Comparison of ENCODE assay signal across 17 cellular contexts in the genomic region with DNA sequence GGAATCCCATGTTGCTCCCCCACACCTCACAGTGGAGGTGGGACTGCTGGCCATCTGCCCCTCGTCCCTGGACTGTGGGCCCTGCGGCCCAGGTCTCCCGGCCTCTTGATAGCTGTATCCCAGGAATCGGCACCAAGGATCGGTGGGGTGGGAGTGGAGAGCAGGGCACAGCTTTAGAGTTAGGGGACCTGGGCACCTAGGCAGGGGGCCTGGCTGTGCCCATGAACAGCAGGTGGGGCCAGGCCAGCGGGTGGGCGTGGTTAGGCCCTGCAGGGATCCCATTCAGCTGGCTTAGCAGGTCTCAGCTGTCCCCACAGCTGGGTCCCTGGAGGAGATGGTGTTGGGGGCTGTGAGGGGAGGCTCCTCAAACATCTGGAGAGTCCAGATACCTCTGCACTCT.
"Had no signal": no experiment of that assay in that cellular context is flagged by ENCODE, and none has a peak within 500 bp of the region (broad histone marks: within the 10 kb centered on the region; RNA-seq: fewer than 3 reads in every experiment).

No MANE protein-coding gene starts in this region.

- H3K27ac ChIP-seq: brain microvascular endothelial cell, colonic mucosa, left lung, thyroid gland had no signal

- H3K27me3 ChIP-seq: brain microvascular endothelial cell, colonic mucosa, thyroid gland had no signal

- H3K4me3 ChIP-seq: colonic mucosa, left lung, thyroid gland had no signal

- H3K9me3 Mint-ChIP-seq: activated CD4-positive, alpha-beta memory T cell treated with anti-CD3 and anti-CD28 coated beads for 36 hours; activated naive CD4-positive, alpha-beta T cell treated with anti-CD3 and anti-CD28 coated beads for 36 hours; activated T-helper 2 cell treated with anti-CD3 and anti-CD28 coated beads, Interferon-gamma antibody, Interleukin-2, Interleukin-4, amounts not matched to agents 10 μg/mL and 5 μg/mL and 100 μg/mL, durations not matched to agents 14 hours and 24 hours and 36 hours; nephron had no signal

- H3K9me3 ChIP-seq: colonic mucosa, left lung, thyroid gland had no signal

- DNase-seq: activated CD4-positive, alpha-beta memory T cell treated with anti-CD3 and anti-CD28 coated beads for 36 hours; activated CD4-positive, alpha-beta T cell treated with anti-CD3 and anti-CD28 coated beads for 36 hours; activated naive CD4-positive, alpha-beta T cell treated with anti-CD3 and anti-CD28 coated beads for 36 hours; brain microvascular endothelial cell; central memory CD4-positive, alpha-beta T cell; colonic mucosa; erythroblast; foreskin melanocyte; hypothalamus; left lung; midbrain; occipital lobe; stimulated activated naive CD4-positive, alpha-beta T cell; T-helper 17 cell; thyroid gland had no signal

- ATAC-seq: activated CD4-positive, alpha-beta T cell treated with anti-CD3 and anti-CD28 coated beads for 36 hours; left lung; T-helper 17 cell had no signal

- H3K27me3 Mint-ChIP-seq: activated CD4-positive, alpha-beta memory T cell treated with anti-CD3 and anti-CD28 coated beads for 36 hours; activated CD4-positive, alpha-beta T cell treated with anti-CD3 and anti-CD28 coated beads for 36 hours; T-helper 17 cell had no signal

- H3K4me3 Mint-ChIP-seq: activated CD4-positive, alpha-beta memory T cell treated with anti-CD3 and anti-CD28 coated beads for 36 hours; activated CD4-positive, alpha-beta T cell treated with anti-CD3 and anti-CD28 coated beads for 36 hours; activated naive CD4-positive, alpha-beta T cell treated with anti-CD3 and anti-CD28 coated beads for 36 hours; T-helper 17 cell had no signal

- H3K27ac Mint-ChIP-seq: activated CD4-positive, alpha-beta memory T cell treated with anti-CD3 and anti-CD28 coated beads for 36 hours; activated CD4-positive, alpha-beta T cell treated with anti-CD3 and anti-CD28 coated beads for 36 hours; activated naive CD4-positive, alpha-beta T cell treated with anti-CD3 and anti-CD28 coated beads for 36 hours; activated T-helper 2 cell treated with anti-CD3 and anti-CD28 coated beads, Interferon-gamma antibody, Interleukin-2, Interleukin-4, amounts not matched to agents 10 μg/mL and 5 μg/mL and 100 μg/mL, durations not matched to agents 14 hours and 24 hours and 36 hours; nephron had no signal

- H3K36me3 Mint-ChIP-seq: activated CD4-positive, alpha-beta memory T cell treated with anti-CD3 and anti-CD28 coated beads for 36 hours had no signal

- H3K36me3 ChIP-seq: brain microvascular endothelial cell, colonic mucosa, left lung, thyroid gland had no signal
